23 cellular contexts compared by ENCODE assay signal in the genomic region with DNA sequence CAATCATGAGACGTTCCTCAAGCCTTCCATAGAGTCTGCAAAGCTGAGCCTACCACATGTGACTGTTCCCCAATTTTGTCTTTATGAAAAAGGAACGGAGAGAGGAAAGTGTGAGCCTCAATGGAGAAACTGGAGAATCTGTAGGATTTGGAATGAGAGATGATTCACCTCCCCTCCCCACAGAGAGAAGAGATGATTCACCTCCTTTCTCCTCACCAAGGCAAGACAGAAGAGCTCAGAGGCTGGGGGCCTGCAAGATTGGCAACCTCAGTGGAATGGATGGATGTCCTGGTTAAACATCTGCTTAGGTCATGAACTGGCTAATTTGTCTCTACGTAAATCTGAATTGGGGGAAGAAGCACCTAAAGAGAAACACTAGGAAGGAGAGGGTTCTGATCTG. TPM values are rescaled to one million over a fixed set of nuclear protein-coding genes. Genes with fewer than 3 reads are reported as not detected.
DNase-seq lines count a peak whose midpoint lies in the region; ATAC-seq, FAIRE-seq and TF ChIP-seq lines count a peak whose summit lies in the region.
"Had no signal": no experiment of that assay in that cellular context is flagged by ENCODE, and none has a peak within 500 bp of the region (broad histone marks: within the 10 kb centered on the region; RNA-seq: fewer than 3 reads in every experiment).

No MANE protein-coding gene starts in this region.

- peak; percentile 34; the same call in 1 of the 3 replicates for ATAC-seq in K562
- ATAC-seq: lower lobe of right lung; natural killer cell; psoas muscle; stimulated activated naive CD8-positive, alpha-beta T cell treated with anti-CD3 and anti-CD28 coated beads, Interleukin-15, amount 100 ng/mL, for 72 hours had no signal

- H4K20me1 ChIP-seq in K562 (replicated peaks; ENCODE audit: control insufficient read depth, insufficient read depth, low read length), result no peaks in the 10 kb centered on the region

- no peaks in the 10 kb centered on the region for H3K27me3 Mint-ChIP-seq in chondrocyte (ENCODE audit: low read depth)
- H3K27me3 Mint-ChIP-seq in CD14-positive monocyte (ENCODE audit: low read depth in 3 of 3), result peaks cover 0 to 2% (median 1%) of the 10 kb centered on the region in 3 donors
- H3K27me3 Mint-ChIP-seq: stimulated activated naive CD8-positive, alpha-beta T cell treated with anti-CD3 and anti-CD28 coated beads, Interleukin-15, amount 100 ng/mL, for 72 hours had no signal

- no peak overlapping the region for H2AFZ ChIP-seq in K562 (ENCODE audit: low read depth, low read length)

- peak; percentile 11 for FAIRE-seq in K562 (lab: Jason Lieb, UNC)
- FAIRE-seq: G401.6, GM12891 had no signal

- H3K36me3 Mint-ChIP-seq in chondrocyte (ENCODE audit: low read depth) (no peaks in the 10 kb centered on the region), CD14-positive monocyte (no peaks in the 10 kb centered on the region)
- H3K36me3 Mint-ChIP-seq: natural killer cell had no signal

- no peak overlapping the region for H3K4me3 ChIP-seq in AG10803 (ENCODE audit: low read length)
- no peak overlapping the region for H3K4me3 ChIP-seq in K562
- H3K4me3 ChIP-seq in WERI-Rb-1 (ENCODE audit: low read depth, low read length), result no peak overlapping the region
- H3K4me3 ChIP-seq: lower lobe of right lung, psoas muscle, SJCRH30, uterus had no signal

- no peak overlapping the region for H3K4me2 ChIP-seq in K562 (ENCODE audit: insufficient read depth, low read length)

- H3K27me3 ChIP-seq in K562 (ENCODE audit: control insufficient read depth in 2 of 2, insufficient read depth in 2 of 2, low read length in 2 of 2) (no peaks in the 10 kb centered on the region), WERI-Rb-1 (ENCODE audit: insufficient read depth, low read depth, severe bottlenecking) (no peaks in the 10 kb centered on the region)
- H3K27me3 ChIP-seq: SJCRH30, uterus had no signal

- H3K4me1 ChIP-seq in K562 (replicated peaks in 1 of 2; ENCODE audit: control insufficient read depth in 2 of 2, insufficient read depth in 2 of 2, low read length in 2 of 2), result no peaks in the 10 kb centered on the region; a peak in 1 of 5 replicates
- H3K4me1 ChIP-seq: lower lobe of right lung, psoas muscle, SJCRH30, uterus had no signal

- no peak for TF ChIP-seq RAD21 in K562 (CRISPR knock-in tag; conservative IDR thresholded peaks at IDR 0.05 in 1 of 2, IDR thresholded peaks at IDR 0.05 in 1 of 2)

- no peak overlapping the region for H3K27ac Mint-ChIP-seq in chondrocyte (ENCODE audit: unreplicated experiment)
- H3K27ac Mint-ChIP-seq in CD14-positive monocyte, result no peak overlapping the region
- H3K27ac Mint-ChIP-seq: activated naive CD4-positive, alpha-beta T cell treated with anti-CD3 and anti-CD28 coated beads for 36 hours; natural killer cell; stimulated activated naive CD8-positive, alpha-beta T cell treated with anti-CD3 and anti-CD28 coated beads, Interleukin-15, amount 100 ng/mL, for 72 hours; T-helper 2 cell treated with Interferon-gamma antibody and Interleukin-4, amounts not matched to agents 5 μg/mL and 100 μg/mL, for 36 hours had no signal

- in situ Hi-C loops in K562 (cut with MboI), result no loop called here

- H3K9ac ChIP-seq in K562 (ENCODE audit: insufficient read depth in 1 of 2, low read depth in 2 of 2, low read length in 2 of 2), result no peak overlapping the region

- no peaks in the 10 kb centered on the region for H3K9me3 Mint-ChIP-seq in chondrocyte (ENCODE audit: low read depth)
- peaks cover 6 to 28% (median 10%) of the 10 kb centered on the region in 7 donors for H3K9me3 Mint-ChIP-seq in CD14-positive monocyte
- H3K9me3 Mint-ChIP-seq: activated naive CD4-positive, alpha-beta T cell treated with anti-CD3 and anti-CD28 coated beads for 36 hours; natural killer cell; stimulated activated naive CD8-positive, alpha-beta T cell treated with anti-CD3 and anti-CD28 coated beads, Interleukin-15, amount 100 ng/mL, for 72 hours had no signal

- no peak for TF ChIP-seq POLR2A in K562 (conservative IDR thresholded peaks at IDR 0.05)

- 19% methylated on average over 3 of the region's 3 CpGs for WGBS in K562 (ENCODE audit: insufficient coverage, low coverage, missing lambda C conversion rate)

- no peak for TF ChIP-seq EP300 in K562 (IDR thresholded peaks at IDR 0.05; ENCODE audit: low read length)

- H3K4me1 Mint-ChIP-seq in chondrocyte (ENCODE audit: low read depth), result peaks cover 15% of the 10 kb centered on the region
- H3K4me1 Mint-ChIP-seq in CD14-positive monocyte, result no peaks in the 10 kb centered on the region
- H3K4me1 Mint-ChIP-seq: natural killer cell; stimulated activated naive CD8-positive, alpha-beta T cell treated with anti-CD3 and anti-CD28 coated beads, Interleukin-15, amount 100 ng/mL, for 72 hours had no signal

- POLR2A ChIA-PET in K562 (lab: Yijun Ruan, JAX), result interaction anchor here (0.6 to 1.0 kb wide), 2 partner anchors 17 to 124 kb away, joined by 3 read pairs; a partner anchor contains a TSS

- CTCF ChIA-PET in K562 (lab: Yijun Ruan, JAX; ENCODE audit: low intra/inter-chr PET ratio), result no interaction called here

- no TSS peak for BruUV-seq in K562 (replicated peaks; lab: Mats Ljungman, UMichigan)

- TF ChIP-seq CTCF in AG10803 (conservative IDR thresholded peaks at IDR 0.05; ENCODE audit: low read length) (no peak), K562 (IDR thresholded peaks at IDR 0.05 in 2 of 3, conservative IDR thresholded peaks at IDR 0.05 in 1 of 3; ENCODE audit: insufficient read depth in 2 of 3, low read depth in 1 of 3, low read length in 3 of 3) (no peak), chondrocyte (IDR thresholded peaks at IDR 0.05) (no peak), CD14-positive monocyte (IDR thresholded peaks at IDR 0.05) (no peak), WERI-Rb-1 (IDR thresholded peaks at IDR 0.05; ENCODE audit: low read depth, low read length) (no peak)

- no peaks in the 10 kb centered on the region for H3K79me2 ChIP-seq in K562 (ENCODE audit: control insufficient read depth, insufficient read depth, low read length)

- DNase-seq in AG10803 (ENCODE audit: low read depth) (peak; percentile 49), NCI-H226 (peak; percentile 34), K562 (ENCODE audit: extremely low read depth in 1 of 4, low spot score in 3 of 4) (no peak), iris pigment epithelial cell (ENCODE audit: low read depth) (peak; percentile 82), chondrocyte (ENCODE audit: low spot score) (no peak), CD14-positive monocyte (ENCODE audit: low spot score) (no peak), retina (no peak), WERI-Rb-1 (no peak)
- DNase-seq: activated CD4-positive, alpha-beta T cell treated with anti-CD3 and anti-CD28 coated beads for 4 hours; activated naive CD4-positive, alpha-beta T cell treated with anti-CD3 and anti-CD28 coated beads for 36 hours; effector memory CD4-positive, alpha-beta T cell; GOT3; lower lobe of right lung; natural killer cell; NCI-H187 treated with DMSO at 0.1 percent for 48 hours; NCI-H510A treated with DMSO at 0.1 percent for 48 hours; psoas muscle; SJCRH30; stimulated activated naive CD8-positive, alpha-beta T cell treated with anti-CD3 and anti-CD28 coated beads, Interleukin-15, amount 100 ng/mL, for 72 hours; uterus had no signal

- H3K36me3 ChIP-seq in K562 (ENCODE audit: control insufficient read depth, insufficient read depth, low read length), result no peaks in the 10 kb centered on the region
- no peaks in the 10 kb centered on the region for H3K36me3 ChIP-seq in WERI-Rb-1
- H3K36me3 ChIP-seq: lower lobe of right lung, SJCRH30, uterus had no signal

- no peaks in the 10 kb centered on the region for H3K9me1 ChIP-seq in K562 (ENCODE audit: control insufficient read depth, insufficient read depth, low read length)

- H3K27ac ChIP-seq in K562 (ENCODE audit: extremely low read depth, low read depth, low read length), result no peak overlapping the region
- no peak overlapping the region for H3K27ac ChIP-seq in WERI-Rb-1
- H3K27ac ChIP-seq: lower lobe of right lung, psoas muscle, SJCRH30, uterus had no signal

- no peak overlapping the region for H3K4me3 Mint-ChIP-seq in chondrocyte (ENCODE audit: unreplicated experiment)
- no peak overlapping the region for H3K4me3 Mint-ChIP-seq in CD14-positive monocyte
- H3K4me3 Mint-ChIP-seq: activated naive CD4-positive, alpha-beta T cell treated with anti-CD3 and anti-CD28 coated beads for 36 hours; natural killer cell; stimulated activated naive CD8-positive, alpha-beta T cell treated with anti-CD3 and anti-CD28 coated beads, Interleukin-15, amount 100 ng/mL, for 72 hours; T-helper 2 cell treated with Interferon-gamma antibody and Interleukin-4, amounts not matched to agents 5 μg/mL and 100 μg/mL, for 36 hours had no signal

- intact Hi-C loops in K562 (cut with micrococcal nuclease), result no loop called here
- intact Hi-C loops in CD14-positive monocyte (cut with micrococcal nuclease), result no loop called here

- H3K9me3 ChIP-seq in K562 (replicated peaks; ENCODE audit: control insufficient read depth, insufficient read depth, low read depth, low read length) (no peaks in the 10 kb centered on the region), WERI-Rb-1 (ENCODE audit: severe bottlenecking) (no peaks in the 10 kb centered on the region)
- H3K9me3 ChIP-seq: lower lobe of right lung, psoas muscle, SJCRH30, uterus had no signal

TF ChIP-seq in K562, 482 proteins besides CTCF, POLR2A, EP300 and RAD21 (continues in another document):
- TF ChIP-seq YY1 (IDR thresholded peaks at IDR 0.05; ENCODE audit: borderline replicate concordance in 1 of 3, control insufficient read depth in 1 of 3, extremely low read depth in 1 of 3, insufficient read depth in 3 of 3, insufficient read length in 1 of 3, insufficient replicate concordance in 2 of 3, low read depth in 1 of 3, low read length in 2 of 3) (no peak), FOSL1 (tag; conservative IDR thresholded peaks at IDR 0.05) (peak; percentile 75)

RNA-seq across cellular contexts. Expression of a gene that starts 17.0 kb away (rescaled TPM):
- 5.1 and 18.0 TPM in 2 replicates for total RNA-seq in K562 (2011; cell fraction: chromatin; rRNA removed; ENCODE audit: low replicate concordance)
- 3.4 and 4.5 TPM in 2 replicates for total RNA-seq in K562 (2011; cell fraction: nucleolus; rRNA removed)
- total RNA-seq in K562 (2011; cell fraction: nucleoplasm; rRNA removed), result 11.1 and 18.9 TPM in 2 replicates
- 32.7 and 33.0 TPM in 2 replicates for total RNA-seq in K562 (2014; rRNA removed)
- 51.8 and 57.5 TPM in 2 replicates for total RNA-seq in K562 (2014; rRNA removed; fragmentation: Illumina TruSeq; extraction: Trizol)
- 39.1 and 43.8 TPM in 2 replicates for total RNA-seq in K562 (2015; rRNA removed; fragmentation: Illumina TruSeq; extraction: Trizol)
- total RNA-seq in K562 (2021), result 34.0 and 36.9 TPM in 2 replicates
- polyA plus RNA-seq in K562 (2011; rRNA removed), result 41.1 and 48.4 TPM in 2 replicates
- polyA plus RNA-seq in K562 (2011; cell fraction: cytosol; rRNA removed), result 8.9 and 17.6 TPM in 2 replicates
- 6.9 and 13.8 TPM in 2 replicates for polyA plus RNA-seq in K562 (2011; cell fraction: nucleus; rRNA removed)
- 29.9 and 41.6 TPM in 2 replicates for polyA plus RNA-seq in K562 (2012)
- 48.3 and 63.2 TPM in 2 replicates for polyA plus RNA-seq in K562 (2014; fragmentation: Illumina TruSeq; extraction: Trizol)
- polyA plus RNA-seq in K562 (2014; fragmentation: Nextera tagmentation; extraction: Ambion mirVana), result 10 to 100 TPM; 67.6 to 74.5 TPM
- 42.6 and 43.5 TPM in 2 replicates for polyA plus RNA-seq in K562 (2014; rRNA removed)
- polyA minus RNA-seq in K562 (2011; rRNA and poly(A)+ RNA removed), result 35.2 and 36.1 TPM in 2 replicates
- polyA minus RNA-seq in K562 (2011; cell fraction: cytosol; rRNA and poly(A)+ RNA removed), result 10.5 and 12.0 TPM in 2 replicates
- 10.6 and 19.3 TPM in 2 replicates for polyA minus RNA-seq in K562 (2011; cell fraction: nucleus; rRNA and poly(A)+ RNA removed)
- total RNA-seq in chondrocyte, result 33.1 to 41.6 TPM (median 34.1 TPM) in 3 replicates
- 10 to 100 TPM; 18.4 to 20.5 TPM for polyA plus RNA-seq in CD14-positive monocyte

Comparison
In these comparisons a context has a peak if more than half of its experiments do, and no peak if none do; other contexts are left out.
1. DNase-seq: peak in AG10803 (single experiment), NCI-H226 (single experiment) and iris pigment epithelial cell (single experiment); none in K562 (0 of 4), chondrocyte (single experiment), CD14-positive monocyte (single experiment), retina (single experiment) and WERI-Rb-1 (single experiment).